In the genomic region with DNA sequence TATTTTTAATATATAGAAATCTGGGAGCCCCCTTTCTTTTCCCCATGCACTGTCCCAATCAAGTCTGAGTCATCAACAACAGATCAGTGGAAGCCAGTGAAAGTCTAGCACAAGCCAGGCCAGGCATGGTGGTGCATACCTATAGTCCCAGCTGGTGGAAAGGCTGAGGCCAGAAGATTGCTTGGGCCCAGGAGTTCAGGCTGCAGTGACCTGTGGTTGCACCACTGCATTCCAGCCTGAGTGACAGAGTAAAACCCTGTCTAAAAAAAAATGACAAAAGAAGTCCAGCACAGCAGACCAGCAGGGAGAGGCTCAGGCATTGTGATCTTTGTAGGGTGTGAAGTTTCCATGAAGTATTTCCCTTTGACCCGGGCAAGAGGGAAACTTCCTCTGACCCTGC, we compare ENCODE assay signal across 1 cellular context.
TF ChIP-seq lines count a peak whose summit lies in the region.

No MANE protein-coding gene starts in this region.

TF ChIP-seq in HepG2, 621 proteins besides CTCF, POLR2A, EP300 and RAD21 (continues in another document):
- TF ChIP-seq ZNF235 (CRISPR knock-in tag; IDR thresholded peaks at IDR 0.05; ENCODE audit: borderline replicate concordance) (no peak), WIZ (CRISPR knock-in tag; IDR thresholded peaks at IDR 0.05) (no peak), ZFY (CRISPR knock-in tag; IDR thresholded peaks at IDR 0.05) (peak; percentile 40; the same call in 1 of the 2 replicates), ZNF879 (CRISPR knock-in tag; IDR thresholded peaks at IDR 0.05) (no peak), HOXA3 (CRISPR knock-in tag; IDR thresholded peaks at IDR 0.05) (peak; percentile 37; the same call in 1 of the 2 replicates), ZNF775 (CRISPR knock-in tag; IDR thresholded peaks at IDR 0.05; ENCODE audit: borderline replicate concordance) (no peak), IRF2 (CRISPR knock-in tag; IDR thresholded peaks at IDR 0.05) (no peak), SOX13 (IDR thresholded peaks at IDR 0.05) (peak; percentile 50; the same call in 1 of the 2 replicates), SOX13 (CRISPR knock-in tag; conservative IDR thresholded peaks at IDR 0.05 in 1 of 2, IDR thresholded peaks at IDR 0.05 in 1 of 2) (peak in 1 of 2 experiments; percentile 69; a peak in 2 of 4 replicates), KLF15 (CRISPR knock-in tag; IDR thresholded peaks at IDR 0.05; ENCODE audit: borderline replicate concordance) (no peak), MLLT10 (CRISPR knock-in tag; IDR thresholded peaks at IDR 0.05) (no peak), TFAP4 (IDR thresholded peaks at IDR 0.05; ENCODE audit: borderline replicate concordance, low read depth) (peak; percentile 87; the same call in 1 of the 2 replicates), ZNF569 (CRISPR knock-in tag; IDR thresholded peaks at IDR 0.05; ENCODE audit: borderline replicate concordance) (no peak), ZBTB26 (CRISPR knock-in tag; IDR thresholded peaks at IDR 0.05; ENCODE audit: borderline replicate concordance) (no peak), ZNF451 (CRISPR knock-in tag; IDR thresholded peaks at IDR 0.05) (no peak), FOXP1 (IDR thresholded peaks at IDR 0.05) (no peak), FOXP1 (CRISPR knock-in tag; IDR thresholded peaks at IDR 0.05) (0 out of 2 replicates have a peak, but pooled peaks have one; percentile 13), HNF4G (IDR thresholded peaks at IDR 0.05; ENCODE audit: borderline replicate concordance, low read depth, low read length) (peak; percentile 30; the same call in 1 of the 2 replicates), HNF4G (CRISPR knock-in tag; IDR thresholded peaks at IDR 0.05; ENCODE audit: borderline replicate concordance, low read depth) (no peak), HMGXB4 (CRISPR knock-in tag; IDR thresholded peaks at IDR 0.05; ENCODE audit: borderline replicate concordance in 1 of 2, low read depth in 1 of 2) (0 out of 4 replicates have a peak, but pooled peaks of 1 of the 2 experiments have one; percentile 26), TGIF2 (CRISPR knock-in tag; IDR thresholded peaks at IDR 0.05) (no peak), FOXO4 (CRISPR knock-in tag; conservative IDR thresholded peaks at IDR 0.05) (no peak), RBAK (CRISPR knock-in tag; IDR thresholded peaks at IDR 0.05) (no peak), RXRA (CRISPR knock-in tag; IDR thresholded peaks at IDR 0.05) (peak; percentile 45; the same call in 1 of the 2 replicates), KDM6A (CRISPR knock-in tag; IDR thresholded peaks at IDR 0.05; ENCODE audit: low read depth) (0 out of 2 replicates have a peak, but pooled peaks have one; percentile 10), ZFP1 (CRISPR knock-in tag; IDR thresholded peaks at IDR 0.05) (no peak), RARA (CRISPR knock-in tag; IDR thresholded peaks at IDR 0.05) (peak; percentile 64), FLYWCH1 (CRISPR knock-in tag; IDR thresholded peaks at IDR 0.05) (no peak), MEIS2 (CRISPR knock-in tag; IDR thresholded peaks at IDR 0.05) (peak; percentile 35; the same call in 1 of the 2 replicates), ZNF343 (CRISPR knock-in tag; IDR thresholded peaks at IDR 0.05) (no peak), RBM39 (IDR thresholded peaks at IDR 0.05; ENCODE audit: low read depth, low read length, poor library complexity, severe bottlenecking) (no peak), SALL1 (CRISPR knock-in tag; IDR thresholded peaks at IDR 0.05) (peak; percentile 55; the same call in 1 of the 2 replicates), POGZ (CRISPR knock-in tag; IDR thresholded peaks at IDR 0.05) (peak; percentile 40; the same call in 1 of the 2 replicates), ZNF574 (CRISPR knock-in tag; IDR thresholded peaks at IDR 0.05) (0 out of 2 replicates have a peak, but pooled peaks have one; percentile 16), ATF7 (IDR thresholded peaks at IDR 0.05) (no peak), ATF7 (CRISPR knock-in tag; IDR thresholded peaks at IDR 0.05) (no peak)
- TF ChIP-seq, protein P1, sequence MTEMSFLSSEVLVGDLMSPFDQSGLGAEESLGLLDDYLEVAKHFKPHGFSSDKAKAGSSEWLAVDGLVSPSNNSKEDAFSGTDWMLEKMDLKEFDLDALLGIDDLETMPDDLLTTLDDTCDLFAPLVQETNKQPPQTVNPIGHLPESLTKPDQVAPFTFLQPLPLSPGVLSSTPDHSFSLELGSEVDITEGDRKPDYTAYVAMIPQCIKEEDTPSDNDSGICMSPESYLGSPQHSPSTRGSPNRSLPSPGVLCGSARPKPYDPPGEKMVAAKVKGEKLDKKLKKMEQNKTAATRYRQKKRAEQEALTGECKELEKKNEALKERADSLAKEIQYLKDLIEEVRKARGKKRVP (CRISPR knock-in tag; IDR thresholded peaks at IDR 0.05): no peak
- TF ChIP-seq, protein P2, sequence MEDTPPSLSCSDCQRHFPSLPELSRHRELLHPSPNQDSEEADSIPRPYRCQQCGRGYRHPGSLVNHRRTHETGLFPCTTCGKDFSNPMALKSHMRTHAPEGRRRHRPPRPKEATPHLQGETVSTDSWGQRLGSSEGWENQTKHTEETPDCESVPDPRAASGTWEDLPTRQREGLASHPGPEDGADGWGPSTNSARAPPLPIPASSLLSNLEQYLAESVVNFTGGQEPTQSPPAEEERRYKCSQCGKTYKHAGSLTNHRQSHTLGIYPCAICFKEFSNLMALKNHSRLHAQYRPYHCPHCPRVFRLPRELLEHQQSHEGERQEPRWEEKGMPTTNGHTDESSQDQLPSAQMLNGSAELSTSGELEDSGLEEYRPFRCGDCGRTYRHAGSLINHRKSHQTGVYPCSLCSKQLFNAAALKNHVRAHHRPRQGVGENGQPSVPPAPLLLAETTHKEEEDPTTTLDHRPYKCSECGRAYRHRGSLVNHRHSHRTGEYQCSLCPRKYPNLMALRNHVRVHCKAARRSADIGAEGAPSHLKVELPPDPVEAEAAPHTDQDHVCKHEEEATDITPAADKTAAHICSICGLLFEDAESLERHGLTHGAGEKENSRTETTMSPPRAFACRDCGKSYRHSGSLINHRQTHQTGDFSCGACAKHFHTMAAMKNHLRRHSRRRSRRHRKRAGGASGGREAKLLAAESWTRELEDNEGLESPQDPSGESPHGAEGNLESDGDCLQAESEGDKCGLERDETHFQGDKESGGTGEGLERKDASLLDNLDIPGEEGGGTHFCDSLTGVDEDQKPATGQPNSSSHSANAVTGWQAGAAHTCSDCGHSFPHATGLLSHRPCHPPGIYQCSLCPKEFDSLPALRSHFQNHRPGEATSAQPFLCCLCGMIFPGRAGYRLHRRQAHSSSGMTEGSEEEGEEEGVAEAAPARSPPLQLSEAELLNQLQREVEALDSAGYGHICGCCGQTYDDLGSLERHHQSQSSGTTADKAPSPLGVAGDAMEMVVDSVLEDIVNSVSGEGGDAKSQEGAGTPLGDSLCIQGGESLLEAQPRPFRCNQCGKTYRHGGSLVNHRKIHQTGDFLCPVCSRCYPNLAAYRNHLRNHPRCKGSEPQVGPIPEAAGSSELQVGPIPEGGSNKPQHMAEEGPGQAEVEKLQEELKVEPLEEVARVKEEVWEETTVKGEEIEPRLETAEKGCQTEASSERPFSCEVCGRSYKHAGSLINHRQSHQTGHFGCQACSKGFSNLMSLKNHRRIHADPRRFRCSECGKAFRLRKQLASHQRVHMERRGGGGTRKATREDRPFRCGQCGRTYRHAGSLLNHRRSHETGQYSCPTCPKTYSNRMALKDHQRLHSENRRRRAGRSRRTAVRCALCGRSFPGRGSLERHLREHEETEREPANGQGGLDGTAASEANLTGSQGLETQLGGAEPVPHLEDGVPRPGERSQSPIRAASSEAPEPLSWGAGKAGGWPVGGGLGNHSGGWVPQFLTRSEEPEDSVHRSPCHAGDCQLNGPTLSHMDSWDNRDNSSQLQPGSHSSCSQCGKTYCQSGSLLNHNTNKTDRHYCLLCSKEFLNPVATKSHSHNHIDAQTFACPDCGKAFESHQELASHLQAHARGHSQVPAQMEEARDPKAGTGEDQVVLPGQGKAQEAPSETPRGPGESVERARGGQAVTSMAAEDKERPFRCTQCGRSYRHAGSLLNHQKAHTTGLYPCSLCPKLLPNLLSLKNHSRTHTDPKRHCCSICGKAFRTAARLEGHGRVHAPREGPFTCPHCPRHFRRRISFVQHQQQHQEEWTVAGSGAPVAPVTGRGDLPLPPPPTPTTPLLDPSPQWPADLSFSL (CRISPR knock-in tag; IDR thresholded peaks at IDR 0.05): no peak
- TF ChIP-seq, protein P3, sequence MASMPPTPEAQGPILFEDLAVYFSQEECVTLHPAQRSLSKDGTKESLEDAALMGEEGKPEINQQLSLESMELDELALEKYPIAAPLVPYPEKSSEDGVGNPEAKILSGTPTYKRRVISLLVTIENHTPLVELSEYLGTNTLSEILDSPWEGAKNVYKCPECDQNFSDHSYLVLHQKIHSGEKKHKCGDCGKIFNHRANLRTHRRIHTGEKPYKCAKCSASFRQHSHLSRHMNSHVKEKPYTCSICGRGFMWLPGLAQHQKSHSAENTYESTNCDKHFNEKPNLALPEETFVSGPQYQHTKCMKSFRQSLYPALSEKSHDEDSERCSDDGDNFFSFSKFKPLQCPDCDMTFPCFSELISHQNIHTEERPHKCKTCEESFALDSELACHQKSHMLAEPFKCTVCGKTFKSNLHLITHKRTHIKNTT (CRISPR knock-in tag; IDR thresholded peaks at IDR 0.05): no peak
- TF ChIP-seq, protein P4, sequence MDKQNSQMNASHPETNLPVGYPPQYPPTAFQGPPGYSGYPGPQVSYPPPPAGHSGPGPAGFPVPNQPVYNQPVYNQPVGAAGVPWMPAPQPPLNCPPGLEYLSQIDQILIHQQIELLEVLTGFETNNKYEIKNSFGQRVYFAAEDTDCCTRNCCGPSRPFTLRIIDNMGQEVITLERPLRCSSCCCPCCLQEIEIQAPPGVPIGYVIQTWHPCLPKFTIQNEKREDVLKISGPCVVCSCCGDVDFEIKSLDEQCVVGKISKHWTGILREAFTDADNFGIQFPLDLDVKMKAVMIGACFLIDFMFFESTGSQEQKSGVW (CRISPR knock-in tag; IDR thresholded peaks at IDR 0.05; ENCODE audit: borderline replicate concordance): no peak
- TF ChIP-seq, protein P5, sequence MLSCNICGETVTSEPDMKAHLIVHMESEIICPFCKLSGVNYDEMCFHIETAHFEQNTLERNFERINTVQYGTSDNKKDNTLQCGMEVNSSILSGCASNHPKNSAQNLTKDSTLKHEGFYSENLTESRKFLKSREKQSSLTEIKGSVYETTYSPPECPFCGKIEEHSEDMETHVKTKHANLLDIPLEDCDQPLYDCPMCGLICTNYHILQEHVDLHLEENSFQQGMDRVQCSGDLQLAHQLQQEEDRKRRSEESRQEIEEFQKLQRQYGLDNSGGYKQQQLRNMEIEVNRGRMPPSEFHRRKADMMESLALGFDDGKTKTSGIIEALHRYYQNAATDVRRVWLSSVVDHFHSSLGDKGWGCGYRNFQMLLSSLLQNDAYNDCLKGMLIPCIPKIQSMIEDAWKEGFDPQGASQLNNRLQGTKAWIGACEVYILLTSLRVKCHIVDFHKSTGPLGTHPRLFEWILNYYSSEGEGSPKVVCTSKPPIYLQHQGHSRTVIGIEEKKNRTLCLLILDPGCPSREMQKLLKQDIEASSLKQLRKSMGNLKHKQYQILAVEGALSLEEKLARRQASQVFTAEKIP (CRISPR knock-in tag; IDR thresholded peaks at IDR 0.05; ENCODE audit: borderline replicate concordance): no peak
